ENCODE assay signal across 9 cellular contexts in genomic region chr11:58927393-58928081, GRCh38. TPM values are rescaled to one million over a fixed set of nuclear protein-coding genes. Genes with fewer than 3 reads are reported as not detected.
A peak's percentile ranks its signal among the peaks of the same experiment; 100 is the strongest.
DNase-seq lines count a peak whose midpoint lies in the region; ATAC-seq and TF ChIP-seq lines count a peak whose summit lies in the region.
"Had no signal": no experiment of that assay in that cellular context is flagged by ENCODE, and none has a peak within 500 bp of the region (broad histone marks: within the 10 kb centered on the region; RNA-seq: fewer than 3 reads in every experiment).

No MANE protein-coding gene starts in this region.

- CTCF ChIA-PET in SK-N-SH (lab: Yijun Ruan, JAX) = interaction anchor here (0.6 to 2.4 kb wide), 7 partner anchors 9 to 231 kb away, joined by 3 to 10 read pairs (median 5); no protein-coding TSS in a partner anchor

- H3K4me3 ChIP-seq in right cardiac atrium (ENCODE audit: low read length) = no peak overlapping the region
- peak overlapping the region in 1 of 2 donors; percentile 20 for H3K4me3 ChIP-seq in right atrium auricular region
- peak overlapping the region in 1 of 2 experiments; percentile 24; a peak in 3 of 4 replicates for H3K4me3 ChIP-seq in SK-N-SH (ENCODE audit: low read depth in 2 of 2, low read length in 1 of 2)
- H3K4me3 ChIP-seq in thymus (ENCODE audit: low read length) = peak overlapping the region; percentile 58

- no peaks in the 10 kb centered on the region for H3K36me3 ChIP-seq in right atrium auricular region
- H3K36me3 ChIP-seq in SK-N-SH (replicated peaks in 1 of 2; ENCODE audit: control insufficient read depth in 1 of 2, insufficient read depth in 2 of 2, low read length in 1 of 2) = no peaks in the 10 kb centered on the region
- H3K36me3 ChIP-seq in thymus (ENCODE audit: control insufficient read depth, insufficient read depth) = no peaks in the 10 kb centered on the region

- no peak for TF ChIP-seq RAD21 in SK-N-SH (IDR thresholded peaks at IDR 0.05; ENCODE audit: low read length)

- H3K27ac ChIP-seq in right cardiac atrium (ENCODE audit: low read length) = no peak overlapping the region
- peak overlapping the region in 1 of 2 donors; percentile 6 for H3K27ac ChIP-seq in right atrium auricular region
- no peak overlapping the region for H3K27ac ChIP-seq in SK-N-SH (ENCODE audit: low read depth in 2 of 2, low read length in 1 of 2)
- peak overlapping the region; percentile 52 for H3K27ac ChIP-seq in thymus (ENCODE audit: low read depth)

- POLR2A ChIA-PET in SK-N-SH (lab: Yijun Ruan, JAX) = interaction anchor here (1.0 to 1.2 kb wide), 2 partner anchors 22 to 25 kb away, joined by 3 read pairs; no protein-coding TSS in a partner anchor

- no peak overlapping the region for H3K9ac ChIP-seq in SK-N-SH

- ATAC-seq in right cardiac atrium = peak; percentile 54 to 68
- no peak for ATAC-seq in HG03457 (IDR thresholded peaks at IDR 0.05; ENCODE audit: unreplicated experiment)

- H3K9me3 ChIP-seq in right cardiac atrium (ENCODE audit: control insufficient read depth, low read length) = no peaks in the 10 kb centered on the region
- no peaks in the 10 kb centered on the region for H3K9me3 ChIP-seq in right atrium auricular region
- H3K9me3 ChIP-seq in SK-N-SH = no peaks in the 10 kb centered on the region
- no peaks in the 10 kb centered on the region for H3K9me3 ChIP-seq in thymus (ENCODE audit: control insufficient read depth)

- H3K27me3 ChIP-seq in right cardiac atrium (ENCODE audit: control insufficient read depth, insufficient read depth) = no peaks in the 10 kb centered on the region
- H3K27me3 ChIP-seq in right atrium auricular region = no peaks in the 10 kb centered on the region
- H3K27me3 ChIP-seq in SK-N-SH (ENCODE audit: insufficient read depth) = no peaks in the 10 kb centered on the region
- no peaks in the 10 kb centered on the region for H3K27me3 ChIP-seq in thymus (ENCODE audit: control insufficient read depth, insufficient read depth)

- H3F3A ChIP-seq in SK-N-SH (replicated peaks; ENCODE audit: insufficient read depth) = no peaks in the 10 kb centered on the region

- no peak for TF ChIP-seq EP300 in SK-N-SH (IDR thresholded peaks at IDR 0.05; ENCODE audit: borderline replicate concordance in 1 of 2, low read depth in 1 of 2, low read length in 1 of 2)

- no peaks in the 10 kb centered on the region for H3K9me2 ChIP-seq in SK-N-SH

- 5% methylated on average over 15 of the region's 15 CpGs for WGBS in right cardiac atrium
- WGBS in SK-N-SH (ENCODE audit: low lambda C conversion rate) = 6% methylated on average over 15 of the region's 15 CpGs
- 3% methylated on average over 15 of the region's 15 CpGs for WGBS in thymus

- no peaks in the 10 kb centered on the region for H3K79me2 ChIP-seq in SK-N-SH (ENCODE audit: insufficient read depth)

- no peaks in the 10 kb centered on the region for H4K20me1 ChIP-seq in SK-N-SH (ENCODE audit: insufficient read depth)

- peak in 2 of 3 donors; percentile 35 to 60 for DNase-seq in right cardiac atrium
- DNase-seq in right atrium auricular region (ENCODE audit: low spot score) = no peak
- DNase-seq in SK-N-SH = peak; percentile 65
- DNase-seq in iris pigment epithelial cell (ENCODE audit: low read depth) = peak; percentile 52
- no peak for DNase-seq in SIG-M5 (lab: John Stamatoyannopoulos, UW)
- DNase-seq in SKM-1 (lab: John Stamatoyannopoulos, UW; ENCODE audit: unreplicated experiment) = no peak

- peak overlapping the region; percentile 6; the same call in 1 of the 2 replicates for H2AFZ ChIP-seq in SK-N-SH (ENCODE audit: low read depth)

- H3K4me1 ChIP-seq in right cardiac atrium (ENCODE audit: control insufficient read depth, insufficient read depth, low read length) (no peaks in the 10 kb centered on the region), right atrium auricular region (no peaks in the 10 kb centered on the region), SK-N-SH (ENCODE audit: control insufficient read depth in 1 of 2, insufficient read depth in 2 of 2, low read depth in 1 of 2, low read length in 1 of 2) (peaks cover 0 to 9% of the 10 kb centered on the region in 2 experiments; a peak in 2 of 4 replicates), thymus (ENCODE audit: control insufficient read depth, insufficient read depth, low read length) (peaks cover 14% of the 10 kb centered on the region)

- H3K4me2 ChIP-seq in SK-N-SH = peak overlapping the region; percentile 33; the same call in 1 of the 2 replicates

- no peak for TF ChIP-seq CTCF in right atrium auricular region (IDR thresholded peaks at IDR 0.05)
- TF ChIP-seq CTCF in SK-N-SH (IDR thresholded peaks at IDR 0.05) = no peak

- intact Hi-C loops in right cardiac atrium (cut with DNase I) = no loop called here

TF ChIP-seq in SK-N-SH, 30 proteins besides CTCF, POLR2A, EP300 and RAD21:
- TF ChIP-seq USF2 (IDR thresholded peaks at IDR 0.05; ENCODE audit: borderline replicate concordance, low read depth, low read length) (no peak), SIN3A (IDR thresholded peaks at IDR 0.05; ENCODE audit: borderline replicate concordance, low read depth, low read length) (no peak), MEF2A (IDR thresholded peaks at IDR 0.05; ENCODE audit: borderline replicate concordance, low read depth) (no peak), JUND (IDR thresholded peaks at IDR 0.05) (no peak), FOXJ3 (CRISPR knock-in tag; IDR thresholded peaks at IDR 0.05) (no peak), ELF1 (IDR thresholded peaks at IDR 0.05) (no peak), RXRA (IDR thresholded peaks at IDR 0.05; ENCODE audit: borderline replicate concordance, low read depth) (no peak)
TF ChIP-seq in SK-N-SH: peak in this region for 0.

RNA-seq across cellular contexts. Expression of gene GLYATL1, which starts 11.8 kb away (rescaled TPM):
- total RNA-seq in right cardiac atrium (not detected), right atrium auricular region (not detected)
- polyA plus RNA-seq in right cardiac atrium (not detected), SK-N-SH (2012; rRNA removed) (0.21 and 0.29 TPM in 2 replicates), thymus (1.4 TPM)
- 0.01 and 0.09 TPM in 2 replicates for polyA plus RNA-seq in SK-N-SH (2012; cell fraction: cytosol; rRNA removed)
- 0.07 and 0.42 TPM in 2 replicates for polyA plus RNA-seq in SK-N-SH (2012; cell fraction: nucleus; rRNA removed)
- total RNA-seq: pulmonary artery endothelial cell had no signal

Comparison
In these comparisons a context has a peak if more than half of its experiments do, and no peak if none do; other contexts are left out.
1. DNase-seq: peak in right cardiac atrium (2 of 3), SK-N-SH (single experiment) and iris pigment epithelial cell (single experiment); none in right atrium auricular region (single experiment), SIG-M5 (single experiment) and SKM-1 (single experiment).